In genomic region chr19:2115324-2115723, GRCh38 we compare ENCODE assay signal across 21 cellular contexts.
"Had no signal": no experiment of that assay in that cellular context is flagged by ENCODE, and none has a peak within 500 bp of the region (broad histone marks: within the 10 kb centered on the region; RNA-seq: fewer than 3 reads in every experiment).

No MANE protein-coding gene starts in this region.

- H3K9me3 ChIP-seq: mucosa of descending colon, prostate gland, spleen, stomach, thyroid gland had no signal

- H3K27ac Mint-ChIP-seq: mesothelial cell of epicardium; naive B cell; natural killer cell treated with Interleukin-12 subunit alpha and Interleukin-12 subunit beta and Interleukin-15 and Interleukin-18, amount 100 ng/mL, for 72 hours had no signal

- H3K4me1 Mint-ChIP-seq: mesothelial cell of epicardium, neural crest cell had no signal

- H3K4me3 Mint-ChIP-seq: mesothelial cell of epicardium; naive B cell; natural killer cell treated with Interleukin-12 subunit alpha and Interleukin-12 subunit beta and Interleukin-15 and Interleukin-18, amount 100 ng/mL, for 72 hours; neural crest cell had no signal

- ATAC-seq: left ventricle myocardium superior; mucosa of descending colon; natural killer cell treated with Interleukin-12 subunit alpha and Interleukin-12 subunit beta and Interleukin-15 and Interleukin-18, amount 100 ng/mL, for 72 hours; right cardiac atrium had no signal

- H3K27me3 ChIP-seq: dorsolateral prefrontal cortex, spleen, stomach, thyroid gland had no signal

- H3K4me3 ChIP-seq: dorsolateral prefrontal cortex, lung, mucosa of descending colon, prostate gland, skin epidermis, spleen, stomach, thyroid gland had no signal

- H3K4me1 ChIP-seq: prostate gland, stomach, thyroid gland had no signal

- DNase-seq: cerebellar nuclear complex; dorsolateral prefrontal cortex; effector CD4-positive, alpha-beta T cell; left ventricle myocardium superior; mesenchymal stem cell; mucosa of descending colon; naive B cell; nucleus accumbens; spleen; stimulated activated CD4-positive, alpha-beta T cell treated with anti-CD3 and anti-CD28 coated beads, Interleukin-4, amount 100 ng/mL, for 4 hours; stimulated activated naive CD4-positive, alpha-beta T cell treated with Interleukin-2 at 50 U/mL for 16 hours; stomach; thyroid gland; trophoblast cell had no signal

- H3K27ac ChIP-seq: dorsolateral prefrontal cortex, prostate gland, skin epidermis, spleen, stomach, thyroid gland had no signal

- H3K27me3 Mint-ChIP-seq: naive B cell; natural killer cell treated with Interleukin-12 subunit alpha and Interleukin-12 subunit beta and Interleukin-15 and Interleukin-18, amount 100 ng/mL, for 72 hours had no signal

- H3K9me3 Mint-ChIP-seq: mesothelial cell of epicardium; naive B cell; natural killer cell treated with Interleukin-12 subunit alpha and Interleukin-12 subunit beta and Interleukin-15 and Interleukin-18, amount 100 ng/mL, for 72 hours; neural crest cell had no signal
